19 cellular contexts compared by ENCODE assay signal in the genomic region with DNA sequence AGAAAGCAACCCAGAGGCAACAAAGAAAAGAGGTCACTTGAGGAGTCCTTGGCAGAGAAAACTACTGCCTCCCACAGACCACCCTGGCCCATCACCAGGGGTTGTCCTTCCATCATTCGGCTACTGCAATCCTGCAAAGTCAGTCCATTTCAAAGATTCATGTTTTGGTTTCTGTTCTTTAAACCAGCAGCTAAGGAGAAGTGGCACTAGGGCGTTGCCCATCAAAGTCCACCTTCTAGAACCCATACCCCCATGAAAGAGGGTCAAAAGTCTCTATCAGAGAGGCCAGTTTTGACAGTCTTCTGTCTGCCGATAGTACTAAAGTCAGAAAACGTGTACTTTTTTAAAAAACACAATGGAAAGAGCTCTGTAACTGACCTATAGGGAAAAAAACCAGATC. TPM values are rescaled to one million over a fixed set of nuclear protein-coding genes. Genes with fewer than 3 reads are reported as not detected.
DNase-seq lines count a peak whose midpoint lies in the region; ATAC-seq and TF ChIP-seq lines count a peak whose summit lies in the region.
"Had no signal": no experiment of that assay in that cellular context is flagged by ENCODE, and none has a peak within 500 bp of the region (broad histone marks: within the 10 kb centered on the region; RNA-seq: fewer than 3 reads in every experiment).

No MANE protein-coding gene starts in this region.

- DNase-seq in left ventricle myocardium inferior, result no peak
- DNase-seq in left ventricle myocardium superior, result no peak
- no peak for DNase-seq in WTC11 (ENCODE audit: low spot score)
- DNase-seq in memory B cell (ENCODE audit: low spot score in 2 of 2), result no peak
- DNase-seq in stimulated activated naive CD8-positive, alpha-beta T cell treated with anti-CD3 and anti-CD28 coated beads, Interleukin-15, amount 100 ng/mL, for 72 hours, result no peak
- no peak for DNase-seq in immature natural killer cell
- DNase-seq in activated T-helper 1 cell treated with anti-CD3 and anti-CD28 coated beads, Interleukin-12 subunit alpha, Interleukin-12 subunit beta, Interleukin-2, Interleukin-4 antibody, amounts not matched to agents 30 ng/mL and 10 ng/mL and 1 ng/mL, durations not matched to agents 14 hours and 24 hours and 36 hours (ENCODE audit: low spot score), result no peak
- DNase-seq: ACHN; activated CD4-positive, alpha-beta memory T cell treated with anti-CD3 and anti-CD28 coated beads for 36 hours; activated T-cell treated with anti-CD3 and anti-CD28 coated beads, Interleukin-2, amount 50 U/mL, for 48 hours; CD8-positive, alpha-beta T cell; dermis blood vessel endothelial cell; DMS79 treated with DMSO at 0.1 percent for 48 hours; KG1; NCI-H1105; NCI-H748 treated with DMSO at 0.1 percent for 48 hours; stimulated activated naive CD8-positive, alpha-beta T cell treated with anti-CD3 and anti-CD28 coated beads, Interleukin-15, Interleukin-2, amounts not matched to agents 100 U/mL and 50 U/mL, for 24 hours had no signal

- no peaks in the 10 kb centered on the region for H3K27me3 ChIP-seq in left ventricle myocardium inferior (ENCODE audit: low read depth)

- peak overlapping the region; percentile 39 for H3K27ac ChIP-seq in left ventricle myocardium inferior (replicated peaks)
- H3K27ac ChIP-seq: RWPE1 had no signal

- no peak overlapping the region for H3K4me3 ChIP-seq in left ventricle myocardium inferior

- H3K36me3 Mint-ChIP-seq in WTC11, result peaks cover 4% of the 10 kb centered on the region; the same call in 1 of the 2 replicates
- peaks cover 9% of the 10 kb centered on the region for H3K36me3 Mint-ChIP-seq in memory B cell
- H3K36me3 Mint-ChIP-seq in immature natural killer cell, result peaks cover 0 to 5% (median 0%) of the 10 kb centered on the region in 3 donors
- peaks cover 31% of the 10 kb centered on the region for H3K36me3 Mint-ChIP-seq in activated T-helper 1 cell treated with anti-CD3 and anti-CD28 coated beads, Interleukin-12 subunit alpha, Interleukin-12 subunit beta, Interleukin-2, Interleukin-4 antibody, amounts not matched to agents 30 ng/mL and 10 ng/mL and 1 ng/mL, durations not matched to agents 14 hours and 24 hours and 36 hours (ENCODE audit: low read depth)

- POLR2A ChIA-PET in WTC11 (lab: Charles Lee), result no interaction called here

- TF ChIP-seq CTCF in left ventricle myocardium inferior (IDR thresholded peaks at IDR 0.05; ENCODE audit: borderline replicate concordance) (no peak), WTC11 (IDR thresholded peaks at IDR 0.05) (no peak)

- H3K4me1 ChIP-seq in left ventricle myocardium inferior, result peaks cover 79% of the 10 kb centered on the region

- peaks cover 13% of the 10 kb centered on the region for H3K36me3 ChIP-seq in left ventricle myocardium inferior

- intact Hi-C loops in left ventricle myocardium inferior (cut with micrococcal nuclease) (no loop called here), left ventricle myocardium superior (cut with micrococcal nuclease) (no loop called here)
- intact Hi-C loops in activated T-helper 1 cell treated with anti-CD3 and anti-CD28 coated beads, Interleukin-12 subunit alpha, Interleukin-12 subunit beta, Interleukin-2, Interleukin-4 antibody, amounts not matched to agents 30 ng/mL and 10 ng/mL and 1 ng/mL, durations not matched to agents 14 hours and 24 hours and 36 hours (cut with micrococcal nuclease), result no loop called here

- no peaks in the 10 kb centered on the region for H3K27me3 Mint-ChIP-seq in WTC11 (ENCODE audit: low read depth)
- H3K27me3 Mint-ChIP-seq in memory B cell, result no peaks in the 10 kb centered on the region
- H3K27me3 Mint-ChIP-seq in stimulated activated naive CD8-positive, alpha-beta T cell treated with anti-CD3 and anti-CD28 coated beads, Interleukin-15, amount 100 ng/mL, for 72 hours, result no peaks in the 10 kb centered on the region
- peaks cover 0 to 2% (median 0%) of the 10 kb centered on the region in 3 donors for H3K27me3 Mint-ChIP-seq in immature natural killer cell (ENCODE audit: low read depth in 3 of 3)
- no peaks in the 10 kb centered on the region for H3K27me3 Mint-ChIP-seq in activated T-helper 1 cell treated with anti-CD3 and anti-CD28 coated beads, Interleukin-12 subunit alpha, Interleukin-12 subunit beta, Interleukin-2, Interleukin-4 antibody, amounts not matched to agents 30 ng/mL and 10 ng/mL and 1 ng/mL, durations not matched to agents 14 hours and 24 hours and 36 hours (ENCODE audit: insufficient read depth)
- H3K27me3 Mint-ChIP-seq: activated CD4-positive, alpha-beta memory T cell treated with anti-CD3 and anti-CD28 coated beads for 36 hours had no signal

- CTCF ChIA-PET in WTC11 (lab: Charles Lee), result no interaction called here

- 0 out of 2 replicates have a peak overlapping the region, but pooled peaks have one; percentile 28 for H3K27ac Mint-ChIP-seq in WTC11
- H3K27ac Mint-ChIP-seq in memory B cell, result peak overlapping the region; percentile 88
- peak overlapping the region in 1 of 2 donors; percentile 59 for H3K27ac Mint-ChIP-seq in stimulated activated naive CD8-positive, alpha-beta T cell treated with anti-CD3 and anti-CD28 coated beads, Interleukin-15, amount 100 ng/mL, for 72 hours
- H3K27ac Mint-ChIP-seq in immature natural killer cell, result peak overlapping the region in 2 of 6 donors; percentile 35
- no peak overlapping the region for H3K27ac Mint-ChIP-seq in activated T-helper 1 cell treated with anti-CD3 and anti-CD28 coated beads, Interleukin-12 subunit alpha, Interleukin-12 subunit beta, Interleukin-2, Interleukin-4 antibody, amounts not matched to agents 30 ng/mL and 10 ng/mL and 1 ng/mL, durations not matched to agents 14 hours and 24 hours and 36 hours
- H3K27ac Mint-ChIP-seq: activated CD4-positive, alpha-beta memory T cell treated with anti-CD3 and anti-CD28 coated beads for 36 hours; CD8-positive, alpha-beta T cell had no signal

- ATAC-seq in left ventricle myocardium superior (no peak), WTC11 (no peak), memory B cell (ENCODE audit: low read depth) (peak; percentile 69), GM19467 (IDR thresholded peaks at IDR 0.05; ENCODE audit: unreplicated experiment) (no peak)
- ATAC-seq in stimulated activated naive CD8-positive, alpha-beta T cell treated with anti-CD3 and anti-CD28 coated beads, Interleukin-15, amount 100 ng/mL, for 72 hours, result no peak
- ATAC-seq: CD8-positive, alpha-beta T cell; stimulated activated naive CD8-positive, alpha-beta T cell treated with anti-CD3 and anti-CD28 coated beads, Interleukin-15, Interleukin-2, amounts not matched to agents 100 U/mL and 50 U/mL, for 24 hours had no signal

- H3K4me1 Mint-ChIP-seq in WTC11, result peaks cover 62% of the 10 kb centered on the region
- peaks cover 63% of the 10 kb centered on the region for H3K4me1 Mint-ChIP-seq in memory B cell
- H3K4me1 Mint-ChIP-seq in stimulated activated naive CD8-positive, alpha-beta T cell treated with anti-CD3 and anti-CD28 coated beads, Interleukin-15, amount 100 ng/mL, for 72 hours, result peaks cover 86% of the 10 kb centered on the region
- peaks cover 55 to 83% of the 10 kb centered on the region in 2 donors for H3K4me1 Mint-ChIP-seq in immature natural killer cell
- H3K4me1 Mint-ChIP-seq in activated T-helper 1 cell treated with anti-CD3 and anti-CD28 coated beads, Interleukin-12 subunit alpha, Interleukin-12 subunit beta, Interleukin-2, Interleukin-4 antibody, amounts not matched to agents 30 ng/mL and 10 ng/mL and 1 ng/mL, durations not matched to agents 14 hours and 24 hours and 36 hours (ENCODE audit: low read depth), result peaks cover 72% of the 10 kb centered on the region

- no peak overlapping the region for H3K4me3 Mint-ChIP-seq in WTC11
- peak overlapping the region; percentile 55 for H3K4me3 Mint-ChIP-seq in memory B cell
- H3K4me3 Mint-ChIP-seq in stimulated activated naive CD8-positive, alpha-beta T cell treated with anti-CD3 and anti-CD28 coated beads, Interleukin-15, amount 100 ng/mL, for 72 hours, result no peak overlapping the region
- no peak overlapping the region for H3K4me3 Mint-ChIP-seq in immature natural killer cell
- H3K4me3 Mint-ChIP-seq in activated T-helper 1 cell treated with anti-CD3 and anti-CD28 coated beads, Interleukin-12 subunit alpha, Interleukin-12 subunit beta, Interleukin-2, Interleukin-4 antibody, amounts not matched to agents 30 ng/mL and 10 ng/mL and 1 ng/mL, durations not matched to agents 14 hours and 24 hours and 36 hours, result no peak overlapping the region
- H3K4me3 Mint-ChIP-seq: activated CD4-positive, alpha-beta memory T cell treated with anti-CD3 and anti-CD28 coated beads for 36 hours; CD8-positive, alpha-beta T cell had no signal

- H3K9me3 Mint-ChIP-seq in WTC11 (no peaks in the 10 kb centered on the region), memory B cell (no peaks in the 10 kb centered on the region), immature natural killer cell (no peaks in the 10 kb centered on the region)
- no peaks in the 10 kb centered on the region for H3K9me3 Mint-ChIP-seq in stimulated activated naive CD8-positive, alpha-beta T cell treated with anti-CD3 and anti-CD28 coated beads, Interleukin-15, amount 100 ng/mL, for 72 hours
- no peaks in the 10 kb centered on the region for H3K9me3 Mint-ChIP-seq in activated T-helper 1 cell treated with anti-CD3 and anti-CD28 coated beads, Interleukin-12 subunit alpha, Interleukin-12 subunit beta, Interleukin-2, Interleukin-4 antibody, amounts not matched to agents 30 ng/mL and 10 ng/mL and 1 ng/mL, durations not matched to agents 14 hours and 24 hours and 36 hours
- H3K9me3 Mint-ChIP-seq: activated CD4-positive, alpha-beta memory T cell treated with anti-CD3 and anti-CD28 coated beads for 36 hours; CD8-positive, alpha-beta T cell had no signal

- H3K9me3 ChIP-seq in left ventricle myocardium inferior (replicated peaks), result no peaks in the 10 kb centered on the region

TF ChIP-seq in WTC11, 78 proteins besides CTCF, POLR2A, EP300 and RAD21:
- TF ChIP-seq, protein P1, sequence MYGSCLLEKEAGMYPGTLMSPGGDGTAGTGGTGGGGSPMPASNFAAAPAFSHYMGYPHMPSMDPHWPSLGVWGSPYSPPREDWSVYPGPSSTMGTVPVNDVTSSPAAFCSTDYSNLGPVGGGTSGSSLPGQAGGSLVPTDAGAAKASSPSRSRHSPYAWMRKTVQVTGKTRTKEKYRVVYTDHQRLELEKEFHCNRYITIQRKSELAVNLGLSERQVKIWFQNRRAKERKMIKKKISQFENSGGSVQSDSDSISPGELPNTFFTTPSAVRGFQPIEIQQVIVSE (CRISPR knock-in tag; IDR thresholded peaks at IDR 0.05; ENCODE audit: borderline replicate concordance), result no peak
- no peak for TF ChIP-seq ZNF317 (CRISPR knock-in tag; IDR thresholded peaks at IDR 0.05; ENCODE audit: borderline replicate concordance, low read depth)

RNA-seq across cellular contexts. Expression of a gene that starts 14.4 kb away (rescaled TPM):
- 16.4 TPM for total RNA-seq in left ventricle myocardium inferior
- 15.9 TPM for total RNA-seq in left ventricle myocardium superior
- total RNA-seq in WTC11 (2021), result 48.4 to 55.2 TPM (median 49.8 TPM) in 3 replicates
- polyA plus RNA-seq in immature natural killer cell, result 1 to 10 TPM; 1.6 to 3.5 (median 1.8) TPM
- 97.6 and 103 TPM in 2 replicates for total RNA-seq in activated T-helper 1 cell treated with anti-CD3 and anti-CD28 coated beads, Interleukin-12 subunit alpha, Interleukin-12 subunit beta, Interleukin-2, Interleukin-4 antibody, amounts not matched to agents 30 ng/mL and 10 ng/mL and 1 ng/mL, durations not matched to agents 14 hours and 24 hours and 36 hours
